Comparison of ENCODE assay signal across 8 cellular contexts in genomic region chr3:172710709-172711456, GRCh38. TPM values are rescaled to one million over a fixed set of nuclear protein-coding genes. Genes with fewer than 3 reads are reported as not detected.
DNase-seq lines count a peak whose midpoint lies in the region; ATAC-seq and TF ChIP-seq lines count a peak whose summit lies in the region.

A gene with protein sequence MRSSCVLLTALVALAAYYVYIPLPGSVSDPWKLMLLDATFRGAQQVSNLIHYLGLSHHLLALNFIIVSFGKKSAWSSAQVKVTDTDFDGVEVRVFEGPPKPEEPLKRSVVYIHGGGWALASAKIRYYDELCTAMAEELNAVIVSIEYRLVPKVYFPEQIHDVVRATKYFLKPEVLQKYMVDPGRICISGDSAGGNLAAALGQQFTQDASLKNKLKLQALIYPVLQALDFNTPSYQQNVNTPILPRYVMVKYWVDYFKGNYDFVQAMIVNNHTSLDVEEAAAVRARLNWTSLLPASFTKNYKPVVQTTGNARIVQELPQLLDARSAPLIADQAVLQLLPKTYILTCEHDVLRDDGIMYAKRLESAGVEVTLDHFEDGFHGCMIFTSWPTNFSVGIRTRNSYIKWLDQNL (minus strand): TSS chr3:172711067. CDS start chr3:172710984, 83 bp downstream.

- H3K4me3 ChIP-seq in PC-9, result peak within 1 kb of the TSS; percentile 83
- H3K4me3 ChIP-seq in muscle layer of colon (ENCODE audit: low read depth in 1 of 2, low read length in 2 of 2), result peak within 1 kb of the TSS; percentile 40 to 89

- peak within 1 kb of the TSS; percentile 98 for H3K27ac ChIP-seq in PC-9
- peak within 1 kb of the TSS; percentile 70 for H3K27ac ChIP-seq in muscle layer of colon (ENCODE audit: low read depth, low read length)

- intact Hi-C loops in PC-9 (cut with micrococcal nuclease; ENCODE audit: unreplicated experiment), result loop anchor here (1.0 to 2.0 kb wide), 6 partner anchors 11 to 151 kb away; partner anchors contain the start of gene ECT2

- no peaks in the 10 kb centered on the region for H3K9me3 ChIP-seq in PC-9 (ENCODE audit: insufficient read depth, low read depth)
- H3K9me3 ChIP-seq in muscle layer of colon (ENCODE audit: low read length), result no peaks in the 10 kb centered on the region

- POLR2A ChIA-PET in PC-9 (lab: Charles Lee; ENCODE audit: unreplicated experiment), result interaction anchor here (0.6 to 1.9 kb wide), 7 partner anchors 13 to 633 kb away, joined by 3 to 16 read pairs (median 3); partner anchors contain the start of gene ECT2

- H3K36me3 ChIP-seq in PC-9 (ENCODE audit: low read depth) (0 out of 2 replicates have a peak, but pooled peaks cover 3% of the 10 kb centered on the region), muscle layer of colon (ENCODE audit: insufficient read depth, low read length) (no peaks in the 10 kb centered on the region)

- H3K27me3 ChIP-seq in PC-9 (ENCODE audit: insufficient read depth, low read depth) (no peaks in the 10 kb centered on the region), muscle layer of colon (ENCODE audit: control insufficient read depth in 1 of 2, insufficient read depth in 2 of 2, low read length in 2 of 2) (no peaks in the 10 kb centered on the region)

- H3K4me1 Mint-ChIP-seq in activated T-cell treated with anti-CD3 and anti-CD28 coated beads, Interleukin-2, amount 50 U/mL, for 4 hours (ENCODE audit: low read depth), result peaks cover 20% of the 10 kb centered on the region

- H3K4me1 ChIP-seq in PC-9 (replicated peaks; ENCODE audit: insufficient read depth) (peaks cover 62% of the 10 kb centered on the region), muscle layer of colon (ENCODE audit: insufficient read depth, low read length) (peaks cover 9% of the 10 kb centered on the region)

- in situ Hi-C loops in KBM-7 (cut with MboI; ENCODE audit: low pct_unique_long_range_greater_than_20kb, low sequenced_read_pairs), result no loop called here

- peak within 1 kb of the TSS; percentile 81 for H2AFZ ChIP-seq in PC-9

- peaks cover 48% of the 10 kb centered on the region for H3K79me2 ChIP-seq in PC-9 (ENCODE audit: low read depth)

- peak within 1 kb of the TSS; percentile 94 for H3K4me3 Mint-ChIP-seq in activated T-cell treated with anti-CD3 and anti-CD28 coated beads, Interleukin-2, amount 50 U/mL, for 4 hours

- peaks cover 34% of the 10 kb centered on the region for H3F3A ChIP-seq in PC-9 (ENCODE audit: insufficient read depth, low read depth)

- H4K20me1 ChIP-seq in PC-9 (ENCODE audit: insufficient read depth), result peaks cover 3% of the 10 kb centered on the region; the same call in 1 of the 2 replicates

- CTCF ChIA-PET in PC-9 (lab: Charles Lee), result interaction anchor here (0.5 to 2.9 kb wide), 5 partner anchors 25 to 874 kb away, joined by 3 to 39 read pairs (median 4); partner anchors contain the start of gene ECT2

- ATAC-seq in GM21717 (IDR thresholded peaks at IDR 0.05; ENCODE audit: unreplicated experiment) (peak; percentile 100), esophagus mucosa (peak; percentile 99)
- ATAC-seq in activated T-cell treated with anti-CD3 and anti-CD28 coated beads, Interleukin-2, amount 50 U/mL, for 4 hours, result peak; percentile 98 to 99

- H3K9me2 ChIP-seq in PC-9 (ENCODE audit: insufficient read depth), result no peaks in the 10 kb centered on the region

- no TSS peak for BruUV-seq in PC-9 (replicated peaks; lab: Mats Ljungman, UMichigan)

- H3K9ac ChIP-seq in muscle layer of colon (ENCODE audit: low read length), result peak within 1 kb of the TSS; percentile 45

- peak; percentile 89 for TF ChIP-seq CTCF in PC-9 (conservative IDR thresholded peaks at IDR 0.05)

- H3K9me3 Mint-ChIP-seq in activated T-cell treated with anti-CD3 and anti-CD28 coated beads, Interleukin-2, amount 50 U/mL, for 4 hours, result no peaks in the 10 kb centered on the region

- H3K27me3 Mint-ChIP-seq in activated T-cell treated with anti-CD3 and anti-CD28 coated beads, Interleukin-2, amount 50 U/mL, for 4 hours (ENCODE audit: low read depth), result no peaks in the 10 kb centered on the region

- no peaks in the 10 kb centered on the region for H3K36me3 Mint-ChIP-seq in activated T-cell treated with anti-CD3 and anti-CD28 coated beads, Interleukin-2, amount 50 U/mL, for 4 hours (ENCODE audit: insufficient read depth)

- peak within 1 kb of the TSS; percentile 87 for H3K4me2 ChIP-seq in PC-9

- DNase-seq in DMS79 (lab: John Stamatoyannopoulos, UW) (peak; percentile 90), KBM-7 (peak; percentile 97), PC-9 (peak; percentile 98 to 100)
- peak; percentile 50 for DNase-seq in activated T-cell treated with anti-CD3 and anti-CD28 coated beads, Interleukin-2, amount 50 U/mL, for 4 hours
- peak; percentile 39 to 60 for DNase-seq in stimulated activated CD8-positive, alpha-beta memory T cell treated with anti-CD3 and anti-CD28 coated beads, Interleukin-7, amount 100 ng/mL, for 4 hours (ENCODE audit: low read depth in 2 of 2)

RNA-seq across cellular contexts. Expression of the gene that starts here (rescaled TPM):
- total RNA-seq in PC-9 (2021) (39.6 and 43.5 TPM in 2 replicates), esophagus mucosa (5.3 TPM)
- total RNA-seq in activated T-cell treated with anti-CD3 and anti-CD28 coated beads, Interleukin-2, amount 50 U/mL, for 4 hours, result 1 to 10 TPM; 4.5 to 5.9 (median 4.6) TPM

Comparison
In these comparisons a context has a peak if more than half of its experiments do, and no peak if none do; other contexts are left out.
1. Peak in every context shown above with its lines: DNase-seq, ATAC-seq, H3K4me3 ChIP-seq and H3K27ac ChIP-seq.